1 cellular context compared by ENCODE assay signal in the genomic region with DNA sequence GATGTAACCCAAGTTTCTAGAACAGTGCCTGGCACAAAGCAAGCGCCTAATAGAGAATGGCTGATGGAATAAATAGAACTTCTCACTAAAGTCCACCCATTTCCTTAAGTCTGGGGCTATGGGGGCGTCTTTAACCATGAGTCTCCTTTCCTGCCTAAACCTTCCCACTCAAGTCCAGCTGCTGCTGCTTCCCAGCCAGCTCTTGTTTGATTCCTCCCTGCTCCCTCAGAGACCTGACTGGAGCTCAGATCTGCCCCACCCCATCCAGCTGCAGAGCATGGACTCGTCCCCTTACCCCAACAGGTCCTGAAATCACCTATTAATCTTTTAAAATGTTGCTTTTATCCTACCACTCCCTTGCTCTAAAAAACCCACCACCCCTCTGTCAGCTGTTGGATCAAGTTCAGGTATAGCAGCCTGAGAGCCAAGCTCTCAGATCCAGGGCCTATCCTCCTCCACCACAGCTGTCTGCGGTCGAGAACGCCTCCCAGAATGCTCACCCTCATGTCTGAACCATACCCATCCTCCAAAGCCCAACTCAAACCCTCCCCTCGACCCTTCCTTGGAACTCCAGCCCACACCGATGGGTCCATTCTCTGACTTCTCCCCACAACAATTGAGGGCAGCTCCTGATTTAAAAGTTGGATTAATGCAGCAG.
TF ChIP-seq lines count a peak whose summit lies in the region.

No MANE protein-coding gene starts in this region.

TF ChIP-seq in K562, 482 proteins besides CTCF, POLR2A, EP300 and RAD21 (continued from another document):
- TF ChIP-seq, protein P1, sequence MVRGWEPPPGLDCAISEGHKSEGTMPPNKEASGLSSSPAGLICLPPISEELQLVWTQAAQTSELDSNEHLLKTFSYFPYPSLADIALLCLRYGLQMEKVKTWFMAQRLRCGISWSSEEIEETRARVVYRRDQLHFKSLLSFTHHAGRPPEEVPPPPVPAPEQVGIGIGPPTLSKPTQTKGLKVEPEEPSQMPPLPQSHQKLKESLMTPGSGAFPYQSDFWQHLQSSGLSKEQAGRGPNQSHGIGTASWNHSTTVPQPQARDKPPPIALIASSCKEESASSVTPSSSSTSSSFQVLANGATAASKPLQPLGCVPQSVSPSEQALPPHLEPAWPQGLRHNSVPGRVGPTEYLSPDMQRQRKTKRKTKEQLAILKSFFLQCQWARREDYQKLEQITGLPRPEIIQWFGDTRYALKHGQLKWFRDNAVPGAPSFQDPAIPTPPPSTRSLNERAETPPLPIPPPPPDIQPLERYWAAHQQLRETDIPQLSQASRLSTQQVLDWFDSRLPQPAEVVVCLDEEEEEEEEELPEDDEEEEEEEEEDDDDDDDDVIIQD (CRISPR knock-in tag; IDR thresholded peaks at IDR 0.05) = no peak
